1 cellular context compared by ENCODE assay signal in the genomic region with DNA sequence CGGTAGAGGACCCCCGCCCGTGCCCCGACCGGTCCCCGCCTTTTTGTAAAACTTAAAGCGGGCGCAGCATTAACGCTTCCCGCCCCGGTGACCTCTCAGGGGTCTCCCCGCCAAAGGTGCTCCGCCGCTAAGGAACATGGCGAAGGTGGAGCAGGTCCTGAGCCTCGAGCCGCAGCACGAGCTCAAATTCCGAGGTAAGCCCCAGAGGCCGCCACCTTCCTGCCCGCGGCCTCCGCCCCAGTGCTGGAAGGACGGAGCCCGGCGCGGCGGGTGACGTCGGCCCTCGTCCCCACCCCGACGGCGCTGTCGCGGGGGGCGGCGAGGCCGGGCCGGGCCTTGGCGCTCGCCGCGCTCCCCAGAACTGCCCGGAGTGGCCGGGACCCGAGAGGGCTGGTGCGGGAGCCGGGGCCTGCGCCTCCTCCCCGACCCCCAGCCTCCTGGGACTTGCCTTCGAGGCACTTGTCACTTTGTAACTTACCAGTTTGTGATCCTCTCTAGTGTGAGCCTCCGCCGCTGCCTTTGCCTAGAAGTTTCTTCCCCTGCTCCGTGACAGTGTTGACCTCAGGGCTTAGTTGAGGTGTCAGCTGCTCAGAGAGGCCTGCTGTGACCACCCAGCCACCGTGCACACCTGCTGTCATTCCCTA.
TF ChIP-seq lines count a peak whose summit lies in the region.

No MANE protein-coding gene starts in this region.

TF ChIP-seq in K562, 482 proteins besides CTCF, POLR2A, EP300 and RAD21 (continued from another document and continues in another):
- TF ChIP-seq, protein P1, sequence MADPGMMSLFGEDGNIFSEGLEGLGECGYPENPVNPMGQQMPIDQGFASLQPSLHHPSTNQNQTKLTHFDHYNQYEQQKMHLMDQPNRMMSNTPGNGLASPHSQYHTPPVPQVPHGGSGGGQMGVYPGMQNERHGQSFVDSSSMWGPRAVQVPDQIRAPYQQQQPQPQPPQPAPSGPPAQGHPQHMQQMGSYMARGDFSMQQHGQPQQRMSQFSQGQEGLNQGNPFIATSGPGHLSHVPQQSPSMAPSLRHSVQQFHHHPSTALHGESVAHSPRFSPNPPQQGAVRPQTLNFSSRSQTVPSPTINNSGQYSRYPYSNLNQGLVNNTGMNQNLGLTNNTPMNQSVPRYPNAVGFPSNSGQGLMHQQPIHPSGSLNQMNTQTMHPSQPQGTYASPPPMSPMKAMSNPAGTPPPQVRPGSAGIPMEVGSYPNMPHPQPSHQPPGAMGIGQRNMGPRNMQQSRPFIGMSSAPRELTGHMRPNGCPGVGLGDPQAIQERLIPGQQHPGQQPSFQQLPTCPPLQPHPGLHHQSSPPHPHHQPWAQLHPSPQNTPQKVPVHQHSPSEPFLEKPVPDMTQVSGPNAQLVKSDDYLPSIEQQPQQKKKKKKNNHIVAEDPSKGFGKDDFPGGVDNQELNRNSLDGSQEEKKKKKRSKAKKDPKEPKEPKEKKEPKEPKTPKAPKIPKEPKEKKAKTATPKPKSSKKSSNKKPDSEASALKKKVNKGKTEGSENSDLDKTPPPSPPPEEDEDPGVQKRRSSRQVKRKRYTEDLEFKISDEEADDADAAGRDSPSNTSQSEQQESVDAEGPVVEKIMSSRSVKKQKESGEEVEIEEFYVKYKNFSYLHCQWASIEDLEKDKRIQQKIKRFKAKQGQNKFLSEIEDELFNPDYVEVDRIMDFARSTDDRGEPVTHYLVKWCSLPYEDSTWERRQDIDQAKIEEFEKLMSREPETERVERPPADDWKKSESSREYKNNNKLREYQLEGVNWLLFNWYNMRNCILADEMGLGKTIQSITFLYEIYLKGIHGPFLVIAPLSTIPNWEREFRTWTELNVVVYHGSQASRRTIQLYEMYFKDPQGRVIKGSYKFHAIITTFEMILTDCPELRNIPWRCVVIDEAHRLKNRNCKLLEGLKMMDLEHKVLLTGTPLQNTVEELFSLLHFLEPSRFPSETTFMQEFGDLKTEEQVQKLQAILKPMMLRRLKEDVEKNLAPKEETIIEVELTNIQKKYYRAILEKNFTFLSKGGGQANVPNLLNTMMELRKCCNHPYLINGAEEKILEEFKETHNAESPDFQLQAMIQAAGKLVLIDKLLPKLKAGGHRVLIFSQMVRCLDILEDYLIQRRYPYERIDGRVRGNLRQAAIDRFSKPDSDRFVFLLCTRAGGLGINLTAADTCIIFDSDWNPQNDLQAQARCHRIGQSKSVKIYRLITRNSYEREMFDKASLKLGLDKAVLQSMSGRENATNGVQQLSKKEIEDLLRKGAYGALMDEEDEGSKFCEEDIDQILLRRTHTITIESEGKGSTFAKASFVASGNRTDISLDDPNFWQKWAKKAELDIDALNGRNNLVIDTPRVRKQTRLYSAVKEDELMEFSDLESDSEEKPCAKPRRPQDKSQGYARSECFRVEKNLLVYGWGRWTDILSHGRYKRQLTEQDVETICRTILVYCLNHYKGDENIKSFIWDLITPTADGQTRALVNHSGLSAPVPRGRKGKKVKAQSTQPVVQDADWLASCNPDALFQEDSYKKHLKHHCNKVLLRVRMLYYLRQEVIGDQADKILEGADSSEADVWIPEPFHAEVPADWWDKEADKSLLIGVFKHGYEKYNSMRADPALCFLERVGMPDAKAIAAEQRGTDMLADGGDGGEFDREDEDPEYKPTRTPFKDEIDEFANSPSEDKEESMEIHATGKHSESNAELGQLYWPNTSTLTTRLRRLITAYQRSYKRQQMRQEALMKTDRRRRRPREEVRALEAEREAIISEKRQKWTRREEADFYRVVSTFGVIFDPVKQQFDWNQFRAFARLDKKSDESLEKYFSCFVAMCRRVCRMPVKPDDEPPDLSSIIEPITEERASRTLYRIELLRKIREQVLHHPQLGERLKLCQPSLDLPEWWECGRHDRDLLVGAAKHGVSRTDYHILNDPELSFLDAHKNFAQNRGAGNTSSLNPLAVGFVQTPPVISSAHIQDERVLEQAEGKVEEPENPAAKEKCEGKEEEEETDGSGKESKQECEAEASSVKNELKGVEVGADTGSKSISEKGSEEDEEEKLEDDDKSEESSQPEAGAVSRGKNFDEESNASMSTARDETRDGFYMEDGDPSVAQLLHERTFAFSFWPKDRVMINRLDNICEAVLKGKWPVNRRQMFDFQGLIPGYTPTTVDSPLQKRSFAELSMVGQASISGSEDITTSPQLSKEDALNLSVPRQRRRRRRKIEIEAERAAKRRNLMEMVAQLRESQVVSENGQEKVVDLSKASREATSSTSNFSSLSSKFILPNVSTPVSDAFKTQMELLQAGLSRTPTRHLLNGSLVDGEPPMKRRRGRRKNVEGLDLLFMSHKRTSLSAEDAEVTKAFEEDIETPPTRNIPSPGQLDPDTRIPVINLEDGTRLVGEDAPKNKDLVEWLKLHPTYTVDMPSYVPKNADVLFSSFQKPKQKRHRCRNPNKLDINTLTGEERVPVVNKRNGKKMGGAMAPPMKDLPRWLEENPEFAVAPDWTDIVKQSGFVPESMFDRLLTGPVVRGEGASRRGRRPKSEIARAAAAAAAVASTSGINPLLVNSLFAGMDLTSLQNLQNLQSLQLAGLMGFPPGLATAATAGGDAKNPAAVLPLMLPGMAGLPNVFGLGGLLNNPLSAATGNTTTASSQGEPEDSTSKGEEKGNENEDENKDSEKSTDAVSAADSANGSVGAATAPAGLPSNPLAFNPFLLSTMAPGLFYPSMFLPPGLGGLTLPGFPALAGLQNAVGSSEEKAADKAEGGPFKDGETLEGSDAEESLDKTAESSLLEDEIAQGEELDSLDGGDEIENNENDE (IDR thresholded peaks at IDR 0.05; ENCODE audit: low read depth, low read length), result no peak
- TF ChIP-seq CHD2 (IDR thresholded peaks at IDR 0.05; ENCODE audit: low read depth, low read length) (no peak), SMAD1 (IDR thresholded peaks at IDR 0.05; ENCODE audit: low read depth, low read length, partially characterized antibody) (no peak), CTBP1 (IDR thresholded peaks at IDR 0.05; ENCODE audit: borderline replicate concordance) (no peak), NCOA6 (IDR thresholded peaks at IDR 0.05) (0 out of 2 replicates have a peak, but pooled peaks have one; percentile 2), MYBL2 (IDR thresholded peaks at IDR 0.05; ENCODE audit: low read depth) (no peak), MYBL2 (CRISPR knock-in tag; IDR thresholded peaks at IDR 0.05; ENCODE audit: borderline replicate concordance) (no peak), RBBP5 (IDR thresholded peaks at IDR 0.05; ENCODE audit: borderline replicate concordance, insufficient read depth, low read length, poor library complexity, severe bottlenecking) (peak; percentile 80), FOXA1 (IDR thresholded peaks at IDR 0.05; ENCODE audit: borderline replicate concordance) (no peak), BHLHE40 (IDR thresholded peaks at IDR 0.05; ENCODE audit: low read length) (0 out of 2 replicates have a peak, but pooled peaks have one; percentile 13), TOE1 (IDR thresholded peaks at IDR 0.05; ENCODE audit: borderline replicate concordance) (no peak), TOE1 (CRISPR knock-in tag; IDR thresholded peaks at IDR 0.05; ENCODE audit: borderline replicate concordance, low read depth) (no peak), SRSF3 (IDR thresholded peaks at IDR 0.05; ENCODE audit: insufficient read depth, low read length) (no peak), TSC22D4 (tag; IDR thresholded peaks at IDR 0.05) (no peak), CSDE1 (IDR thresholded peaks at IDR 0.05) (no peak), HEY1 (CRISPR knock-in tag; IDR thresholded peaks at IDR 0.05; ENCODE audit: borderline replicate concordance) (no peak), HMGN3 (IDR thresholded peaks at IDR 0.05; ENCODE audit: borderline replicate concordance, extremely low read depth, insufficient read length, low read depth, low read length) (no peak), TCF7L2 (IDR thresholded peaks at IDR 0.05; ENCODE audit: low read depth, low read length) (no peak), SETDB1 (IDR thresholded peaks at IDR 0.05; ENCODE audit: low read length) (no peak), RCOR1 (IDR thresholded peaks at IDR 0.05; ENCODE audit: borderline replicate concordance in 1 of 2, low read depth in 2 of 2, low read length in 2 of 2) (no peak), THRAP3 (IDR thresholded peaks at IDR 0.05; ENCODE audit: borderline replicate concordance) (no peak), ZNF263 (CRISPR knock-in tag; IDR thresholded peaks at IDR 0.05; ENCODE audit: borderline replicate concordance) (peak; percentile 54; the same call in 1 of the 2 replicates), POLR3G (IDR thresholded peaks at IDR 0.05; ENCODE audit: extremely low read depth, insufficient read length, insufficient replicate concordance) (no peak), TEAD4 (IDR thresholded peaks at IDR 0.05; ENCODE audit: low read length) (no peak), TEAD4 (CRISPR knock-in tag; IDR thresholded peaks at IDR 0.05; ENCODE audit: borderline replicate concordance) (no peak)
- TF ChIP-seq, protein P2, sequence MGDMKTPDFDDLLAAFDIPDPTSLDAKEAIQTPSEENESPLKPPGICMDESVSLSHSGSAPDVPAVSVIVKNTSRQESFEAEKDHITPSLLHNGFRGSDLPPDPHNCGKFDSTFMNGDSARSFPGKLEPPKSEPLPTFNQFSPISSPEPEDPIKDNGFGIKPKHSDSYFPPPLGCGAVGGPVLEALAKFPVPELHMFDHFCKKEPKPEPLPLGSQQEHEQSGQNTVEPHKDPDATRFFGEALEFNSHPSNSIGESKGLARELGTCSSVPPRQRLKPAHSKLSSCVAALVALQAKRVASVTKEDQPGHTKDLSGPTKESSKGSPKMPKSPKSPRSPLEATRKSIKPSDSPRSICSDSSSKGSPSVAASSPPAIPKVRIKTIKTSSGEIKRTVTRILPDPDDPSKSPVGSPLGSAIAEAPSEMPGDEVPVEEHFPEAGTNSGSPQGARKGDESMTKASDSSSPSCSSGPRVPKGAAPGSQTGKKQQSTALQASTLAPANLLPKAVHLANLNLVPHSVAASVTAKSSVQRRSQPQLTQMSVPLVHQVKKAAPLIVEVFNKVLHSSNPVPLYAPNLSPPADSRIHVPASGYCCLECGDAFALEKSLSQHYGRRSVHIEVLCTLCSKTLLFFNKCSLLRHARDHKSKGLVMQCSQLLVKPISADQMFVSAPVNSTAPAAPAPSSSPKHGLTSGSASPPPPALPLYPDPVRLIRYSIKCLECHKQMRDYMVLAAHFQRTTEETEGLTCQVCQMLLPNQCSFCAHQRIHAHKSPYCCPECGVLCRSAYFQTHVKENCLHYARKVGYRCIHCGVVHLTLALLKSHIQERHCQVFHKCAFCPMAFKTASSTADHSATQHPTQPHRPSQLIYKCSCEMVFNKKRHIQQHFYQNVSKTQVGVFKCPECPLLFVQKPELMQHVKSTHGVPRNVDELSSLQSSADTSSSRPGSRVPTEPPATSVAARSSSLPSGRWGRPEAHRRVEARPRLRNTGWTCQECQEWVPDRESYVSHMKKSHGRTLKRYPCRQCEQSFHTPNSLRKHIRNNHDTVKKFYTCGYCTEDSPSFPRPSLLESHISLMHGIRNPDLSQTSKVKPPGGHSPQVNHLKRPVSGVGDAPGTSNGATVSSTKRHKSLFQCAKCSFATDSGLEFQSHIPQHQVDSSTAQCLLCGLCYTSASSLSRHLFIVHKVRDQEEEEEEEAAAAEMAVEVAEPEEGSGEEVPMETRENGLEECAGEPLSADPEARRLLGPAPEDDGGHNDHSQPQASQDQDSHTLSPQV (IDR thresholded peaks at IDR 0.05), result peak; percentile 88; the same call in 1 of the 2 replicates
- TF ChIP-seq, protein P3, sequence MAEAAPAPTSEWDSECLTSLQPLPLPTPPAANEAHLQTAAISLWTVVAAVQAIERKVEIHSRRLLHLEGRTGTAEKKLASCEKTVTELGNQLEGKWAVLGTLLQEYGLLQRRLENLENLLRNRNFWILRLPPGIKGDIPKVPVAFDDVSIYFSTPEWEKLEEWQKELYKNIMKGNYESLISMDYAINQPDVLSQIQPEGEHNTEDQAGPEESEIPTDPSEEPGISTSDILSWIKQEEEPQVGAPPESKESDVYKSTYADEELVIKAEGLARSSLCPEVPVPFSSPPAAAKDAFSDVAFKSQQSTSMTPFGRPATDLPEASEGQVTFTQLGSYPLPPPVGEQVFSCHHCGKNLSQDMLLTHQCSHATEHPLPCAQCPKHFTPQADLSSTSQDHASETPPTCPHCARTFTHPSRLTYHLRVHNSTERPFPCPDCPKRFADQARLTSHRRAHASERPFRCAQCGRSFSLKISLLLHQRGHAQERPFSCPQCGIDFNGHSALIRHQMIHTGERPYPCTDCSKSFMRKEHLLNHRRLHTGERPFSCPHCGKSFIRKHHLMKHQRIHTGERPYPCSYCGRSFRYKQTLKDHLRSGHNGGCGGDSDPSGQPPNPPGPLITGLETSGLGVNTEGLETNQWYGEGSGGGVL (CRISPR knock-in tag; IDR thresholded peaks at IDR 0.05), result no peak
- TF ChIP-seq, protein P4, sequence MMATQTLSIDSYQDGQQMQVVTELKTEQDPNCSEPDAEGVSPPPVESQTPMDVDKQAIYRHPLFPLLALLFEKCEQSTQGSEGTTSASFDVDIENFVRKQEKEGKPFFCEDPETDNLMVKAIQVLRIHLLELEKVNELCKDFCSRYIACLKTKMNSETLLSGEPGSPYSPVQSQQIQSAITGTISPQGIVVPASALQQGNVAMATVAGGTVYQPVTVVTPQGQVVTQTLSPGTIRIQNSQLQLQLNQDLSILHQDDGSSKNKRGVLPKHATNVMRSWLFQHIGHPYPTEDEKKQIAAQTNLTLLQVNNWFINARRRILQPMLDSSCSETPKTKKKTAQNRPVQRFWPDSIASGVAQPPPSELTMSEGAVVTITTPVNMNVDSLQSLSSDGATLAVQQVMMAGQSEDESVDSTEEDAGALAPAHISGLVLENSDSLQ (IDR thresholded peaks at IDR 0.05), result no peak
- TF ChIP-seq, protein P5, sequence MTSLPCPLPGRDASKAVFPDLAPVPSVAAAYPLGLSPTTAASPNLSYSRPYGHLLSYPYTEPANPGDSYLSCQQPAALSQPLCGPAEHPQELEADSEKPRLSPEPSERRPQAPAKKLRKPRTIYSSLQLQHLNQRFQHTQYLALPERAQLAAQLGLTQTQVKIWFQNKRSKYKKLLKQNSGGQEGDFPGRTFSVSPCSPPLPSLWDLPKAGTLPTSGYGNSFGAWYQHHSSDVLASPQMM (CRISPR knock-in tag; IDR thresholded peaks at IDR 0.05), result no peak
- TF ChIP-seq, protein P6, sequence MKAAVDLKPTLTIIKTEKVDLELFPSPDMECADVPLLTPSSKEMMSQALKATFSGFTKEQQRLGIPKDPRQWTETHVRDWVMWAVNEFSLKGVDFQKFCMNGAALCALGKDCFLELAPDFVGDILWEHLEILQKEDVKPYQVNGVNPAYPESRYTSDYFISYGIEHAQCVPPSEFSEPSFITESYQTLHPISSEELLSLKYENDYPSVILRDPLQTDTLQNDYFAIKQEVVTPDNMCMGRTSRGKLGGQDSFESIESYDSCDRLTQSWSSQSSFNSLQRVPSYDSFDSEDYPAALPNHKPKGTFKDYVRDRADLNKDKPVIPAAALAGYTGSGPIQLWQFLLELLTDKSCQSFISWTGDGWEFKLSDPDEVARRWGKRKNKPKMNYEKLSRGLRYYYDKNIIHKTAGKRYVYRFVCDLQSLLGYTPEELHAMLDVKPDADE (conservative IDR thresholded peaks at IDR 0.05; ENCODE audit: control insufficient read depth, low read depth, low read length), result 0 out of 2 replicates have a peak, but pooled peaks have one; percentile 50
- TF ChIP-seq, protein P7, sequence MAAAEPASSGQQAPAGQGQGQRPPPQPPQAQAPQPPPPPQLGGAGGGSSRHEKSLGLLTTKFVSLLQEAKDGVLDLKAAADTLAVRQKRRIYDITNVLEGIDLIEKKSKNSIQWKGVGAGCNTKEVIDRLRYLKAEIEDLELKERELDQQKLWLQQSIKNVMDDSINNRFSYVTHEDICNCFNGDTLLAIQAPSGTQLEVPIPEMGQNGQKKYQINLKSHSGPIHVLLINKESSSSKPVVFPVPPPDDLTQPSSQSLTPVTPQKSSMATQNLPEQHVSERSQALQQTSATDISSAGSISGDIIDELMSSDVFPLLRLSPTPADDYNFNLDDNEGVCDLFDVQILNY (CRISPR knock-in tag; IDR thresholded peaks at IDR 0.05), result no peak
